7 cellular contexts compared by ENCODE assay signal in the genomic region with DNA sequence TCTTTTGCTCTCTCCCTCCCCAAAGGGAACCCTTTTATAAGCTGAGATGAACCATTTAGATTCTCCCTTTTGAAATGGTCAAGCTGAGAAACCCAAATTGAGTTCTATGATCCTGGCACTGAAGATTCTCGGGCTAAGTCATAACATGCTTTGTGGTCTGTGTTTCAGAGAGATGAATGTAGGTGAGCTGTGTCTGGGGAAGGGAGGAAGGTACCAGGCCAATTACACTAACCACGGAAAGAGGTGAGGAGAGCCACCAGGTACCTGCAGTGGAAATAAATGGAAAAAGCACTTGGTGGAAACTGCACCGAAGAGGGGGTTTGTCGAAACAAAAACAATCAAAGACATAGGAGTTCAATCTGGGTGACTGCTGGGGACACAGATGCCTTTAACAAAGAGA. TPM values are rescaled to one million over a fixed set of nuclear protein-coding genes. Genes with fewer than 3 reads are reported as not detected.
A peak's percentile ranks its signal among the peaks of the same experiment; 100 is the strongest.
DNase-seq lines count a peak whose midpoint lies in the region; ATAC-seq and TF ChIP-seq lines count a peak whose summit lies in the region.

No MANE protein-coding gene starts in this region.

- TF ChIP-seq POLR2A in esophagus squamous epithelium (IDR thresholded peaks at IDR 0.05), result no peak

- WGBS in esophagus squamous epithelium, 2 donors, result 36 to 51% methylated on average over 4 of the region's 4 CpGs

- H3K4me3 ChIP-seq in Loucy (ENCODE audit: low read length, poor library complexity, severe bottlenecking) (no peak overlapping the region), esophagus squamous epithelium (peak overlapping the region in 1 of 4 donors; percentile 98), subcutaneous abdominal adipose tissue (ENCODE audit: low read depth in 1 of 5, low read length in 5 of 5) (peak overlapping the region in 2 of 5 donors; percentile 88 to 95)

- intact Hi-C loops in esophagus squamous epithelium (cut with DNase I), result no loop called here

- no peaks in the 10 kb centered on the region for H3F3A ChIP-seq in Loucy (ENCODE audit: low read depth)

- peaks cover 38% of the 10 kb centered on the region for H4K20me1 ChIP-seq in Loucy (ENCODE audit: insufficient read depth, low read length, poor library complexity, severe bottlenecking)

- DNase-seq in esophagus squamous epithelium (lab: John Stamatoyannopoulos, UW) (no peak), NCI-H524 (lab: John Stamatoyannopoulos, UW) (no peak), NCI-H774 (lab: John Stamatoyannopoulos, UW) (no peak)

- no peaks in the 10 kb centered on the region; the same call in 1 of the 2 replicates for H3K36me3 ChIP-seq in Loucy (ENCODE audit: insufficient read depth, low read length)
- peaks cover 0 to 18% (median 0%) of the 10 kb centered on the region in 3 donors for H3K36me3 ChIP-seq in esophagus squamous epithelium
- peaks cover 3 to 10% (median 5%) of the 10 kb centered on the region in 5 donors for H3K36me3 ChIP-seq in subcutaneous abdominal adipose tissue (ENCODE audit: control insufficient read depth in 5 of 5, insufficient read depth in 5 of 5, low read length in 5 of 5)

- H3K4me2 ChIP-seq in Loucy (ENCODE audit: low read depth, low read length, poor library complexity, severe bottlenecking), result peak overlapping the region; percentile 66

- peaks cover 40% of the 10 kb centered on the region for H3K79me2 ChIP-seq in Loucy (ENCODE audit: insufficient read depth, low read length)

- H3K27ac ChIP-seq in esophagus squamous epithelium, result peak overlapping the region; percentile 85 to 91 (median 88)
- H3K27ac ChIP-seq in subcutaneous abdominal adipose tissue (ENCODE audit: low read depth, low read length), result peak overlapping the region; percentile 89

- TF ChIP-seq CTCF in Loucy (conservative IDR thresholded peaks at IDR 0.05; ENCODE audit: low read length) (no peak), esophagus squamous epithelium (IDR thresholded peaks at IDR 0.05) (no peak)

- no peaks in the 10 kb centered on the region for H3K27me3 ChIP-seq in Loucy (ENCODE audit: insufficient read depth, low read length, poor library complexity, severe bottlenecking)
- H3K27me3 ChIP-seq in esophagus squamous epithelium, result no peaks in the 10 kb centered on the region
- no peaks in the 10 kb centered on the region for H3K27me3 ChIP-seq in subcutaneous abdominal adipose tissue (ENCODE audit: control insufficient read depth in 5 of 5, insufficient read depth in 4 of 5, low read length in 5 of 5)

- H3K9me2 ChIP-seq in Loucy (replicated peaks; ENCODE audit: low read depth, low read length), result no peaks in the 10 kb centered on the region

- H3K4me1 ChIP-seq in Loucy (ENCODE audit: insufficient read depth, low read length, poor library complexity, severe bottlenecking) (peaks cover 34% of the 10 kb centered on the region), esophagus squamous epithelium (peaks cover 16 to 50% (median 39%) of the 10 kb centered on the region in 3 donors), subcutaneous abdominal adipose tissue (ENCODE audit: control insufficient read depth in 5 of 5, insufficient read depth in 5 of 5, low read length in 5 of 5) (peaks cover 5 to 49% (median 43%) of the 10 kb centered on the region in 5 donors)

- H2AFZ ChIP-seq in Loucy (ENCODE audit: low read length), result no peak overlapping the region

- H3K9ac ChIP-seq in Loucy (ENCODE audit: low read depth, low read length, poor library complexity, severe bottlenecking) (no peak overlapping the region), subcutaneous abdominal adipose tissue (ENCODE audit: low read length in 5 of 5) (peak overlapping the region; percentile 51 to 93 (median 71))

- ATAC-seq in GM21447 (IDR thresholded peaks at IDR 0.05; ENCODE audit: unreplicated experiment) (peak; percentile 27), HG03571 (IDR thresholded peaks at IDR 0.05; ENCODE audit: unreplicated experiment) (no peak)

- H3K9me3 ChIP-seq in Loucy (ENCODE audit: insufficient read depth, low read depth, low read length), result no peaks in the 10 kb centered on the region
- H3K9me3 ChIP-seq in esophagus squamous epithelium, result no peaks in the 10 kb centered on the region
- H3K9me3 ChIP-seq in subcutaneous abdominal adipose tissue (ENCODE audit: control insufficient read depth in 5 of 5, low read length in 5 of 5), result no peaks in the 10 kb centered on the region

RNA-seq across cellular contexts. Expression of a gene that starts 1.0 kb away (rescaled TPM):
- total RNA-seq in esophagus squamous epithelium, result 10 to 100 TPM; 18.5 to 35.6 (median 23.5) TPM

RNA-seq across cellular contexts. Expression of a gene that starts 11.1 kb away (rescaled TPM):
- total RNA-seq in esophagus squamous epithelium, result 10 to 100 TPM; 13.8 to 36.4 (median 21.3) TPM
